In the genomic region with DNA sequence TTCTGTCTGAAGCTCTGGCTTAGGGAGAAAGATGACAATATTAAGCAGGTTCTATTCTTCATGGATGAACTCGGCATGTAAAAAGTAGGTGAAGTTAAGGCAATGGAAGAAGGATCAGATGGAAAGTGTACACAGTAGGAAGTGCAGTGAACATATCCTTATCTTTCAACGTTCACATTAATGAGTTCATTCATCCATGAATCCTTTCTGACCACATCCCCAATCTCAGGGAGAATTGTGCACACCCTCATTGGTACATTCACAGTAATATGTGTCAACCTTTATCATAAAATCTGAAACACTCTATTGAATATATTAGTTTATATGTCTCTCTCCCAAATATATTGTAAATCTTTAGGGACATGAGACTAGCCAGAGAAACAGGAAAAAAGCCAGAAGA, we compare ENCODE assay signal across 21 cellular contexts. TPM values are rescaled to one million over a fixed set of nuclear protein-coding genes. Genes with fewer than 3 reads are reported as not detected.
DNase-seq lines count a peak whose midpoint lies in the region; ATAC-seq and TF ChIP-seq lines count a peak whose summit lies in the region.
"Had no signal": no experiment of that assay in that cellular context is flagged by ENCODE, and none has a peak within 500 bp of the region (broad histone marks: within the 10 kb centered on the region; RNA-seq: fewer than 3 reads in every experiment).

No MANE protein-coding gene starts in this region.

- H3K4me1 Mint-ChIP-seq in T-helper 17 cell (peaks cover 31% of the 10 kb centered on the region), nephron progenitor cell (peaks cover 12% of the 10 kb centered on the region)

- H3K27me3 Mint-ChIP-seq in T-helper 17 cell (no peaks in the 10 kb centered on the region), nephron progenitor cell (ENCODE audit: low read depth, poor library complexity) (no peaks in the 10 kb centered on the region)

- no peak for TF ChIP-seq POLR2A in Peyer's patch (IDR thresholded peaks at IDR 0.05)

- H3K27ac ChIP-seq in DOHH2 (ENCODE audit: low read depth, low read length), result peak overlapping the region; percentile 8; the same call in 1 of the 2 replicates
- H3K27ac ChIP-seq in Peyer's patch, result no peak overlapping the region
- H3K27ac ChIP-seq: HL-60 had no signal

- peaks cover 73% of the 10 kb centered on the region for H3K79me2 ChIP-seq in DOHH2 (ENCODE audit: control insufficient read depth, low read length)

- H3K27ac Mint-ChIP-seq in T-helper 17 cell (peak overlapping the region; percentile 67), nephron progenitor cell (no peak overlapping the region)

- peak overlapping the region; percentile 49 for H3K4me2 ChIP-seq in DOHH2 (ENCODE audit: low read length)

- H3K4me1 ChIP-seq in DOHH2 (ENCODE audit: control insufficient read depth, low read length), result peaks cover 41% of the 10 kb centered on the region
- H3K4me1 ChIP-seq in Peyer's patch, result no peaks in the 10 kb centered on the region

- peaks cover 2% of the 10 kb centered on the region for H3K36me3 Mint-ChIP-seq in T-helper 17 cell (ENCODE audit: low read depth)
- H3K36me3 Mint-ChIP-seq in nephron progenitor cell (ENCODE audit: low read depth), result no peaks in the 10 kb centered on the region

- H3K27me3 ChIP-seq in DOHH2 (ENCODE audit: control insufficient read depth, low read length), result no peaks in the 10 kb centered on the region
- no peaks in the 10 kb centered on the region for H3K27me3 ChIP-seq in Peyer's patch

- peaks cover 7% of the 10 kb centered on the region for H3K9me3 Mint-ChIP-seq in nephron progenitor cell

- TF ChIP-seq CTCF in DOHH2 (IDR thresholded peaks at IDR 0.05; ENCODE audit: low read depth, low read length, poor library complexity, severe bottlenecking), result no peak
- TF ChIP-seq CTCF in nephron progenitor cell (IDR thresholded peaks at IDR 0.05), result no peak
- no peak for TF ChIP-seq CTCF in Peyer's patch (IDR thresholded peaks at IDR 0.05)

- DNase-seq in NCI-H226 (peak; percentile 56), T-helper 17 cell (no peak), kidney tubule cell (ENCODE audit: low spot score) (peak; percentile 35), kidney glomerular epithelial cell (lab: John Stamatoyannopoulos, UW) (no peak), nephron progenitor cell (no peak), Peyer's patch (no peak)
- DNase-seq: C1 segment of cervical spinal cord; DMS79 treated with DMSO at 0.1 percent for 48 hours; GDM1; IMR-90; Kasumi-1; MM.1S; NCI-H1092 treated with DMSO at 0.1 percent for 48 hours; NCI-H2081; NCI-H2171 treated with DMSO at 0.1 percent for 48 hours; NCI-H446 treated with DMSO at 0.1 percent for 48 hours; NCI-H69; NK-92 treated with Interleukin-12 subunit alpha and Interleukin-12 subunit beta, amount 100 ng/mL, for 24 hours had no signal

- no peak overlapping the region for H3K4me3 Mint-ChIP-seq in T-helper 17 cell
- no peak overlapping the region for H3K4me3 Mint-ChIP-seq in nephron progenitor cell

- peaks cover 4% of the 10 kb centered on the region; the same call in 1 of the 2 replicates for H3K9me3 ChIP-seq in DOHH2 (ENCODE audit: control insufficient read depth, insufficient read depth, low read length)
- H3K9me3 ChIP-seq in T-helper 17 cell (ENCODE audit: control insufficient read depth, low read length, poor library complexity, severe bottlenecking), result no peaks in the 10 kb centered on the region
- H3K9me3 ChIP-seq in Peyer's patch, result no peaks in the 10 kb centered on the region
- H3K9me3 ChIP-seq: HAP-1 had no signal

- no peaks in the 10 kb centered on the region for H4K20me1 ChIP-seq in DOHH2 (ENCODE audit: control insufficient read depth, insufficient read depth, low read depth, low read length)

- H3K9me2 ChIP-seq in DOHH2 (replicated peaks; ENCODE audit: control insufficient read depth, low read length), result no peaks in the 10 kb centered on the region

- H3K4me3 ChIP-seq in DOHH2 (ENCODE audit: low read length) (peak overlapping the region; percentile 24; the same call in 1 of the 2 replicates), Peyer's patch (no peak overlapping the region)
- H3K4me3 ChIP-seq: HAP-1 had no signal

- no peak for ATAC-seq in T-helper 17 cell

- H3F3A ChIP-seq in DOHH2 (ENCODE audit: control insufficient read depth, insufficient read depth), result peaks cover 4% of the 10 kb centered on the region

- H3K36me3 ChIP-seq in DOHH2 (ENCODE audit: control insufficient read depth, low read length) (peaks cover 9% of the 10 kb centered on the region), Peyer's patch (no peaks in the 10 kb centered on the region)
- H3K36me3 ChIP-seq: HAP-1 had no signal

RNA-seq across cellular contexts. Expression of a gene that starts 5.5 kb away (rescaled TPM):
- total RNA-seq in T-helper 17 cell, result 1 to 10 TPM; 1.7 to 3.5 TPM
- total RNA-seq in Peyer's patch, result 10 to 100 TPM in 1 of 4 donors, 1 to 10 TPM in 3; 8.3 to 11.7 (median 9.3) TPM

RNA-seq across cellular contexts. Expression of a gene that starts 5.7 kb away (rescaled TPM):
- total RNA-seq in T-helper 17 cell, result 10 to 100 TPM; 45.2 to 48.7 TPM
- total RNA-seq in Peyer's patch, result 10 to 100 TPM; 17.0 to 51.2 (median 31.7) TPM

Comparison
In these comparisons a context has a peak if more than half of its experiments do, and no peak if none do; other contexts are left out.
1. DNase-seq: peak in NCI-H226 (single experiment) and kidney tubule cell (single experiment); none in T-helper 17 cell (0 of 3), kidney glomerular epithelial cell (single experiment), nephron progenitor cell (single experiment) and Peyer's patch (0 of 3).